In genomic region chr1:159749630-159750029, GRCh38 we compare ENCODE assay signal across 30 cellular contexts. TPM values are rescaled to one million over a fixed set of nuclear protein-coding genes. Genes with fewer than 3 reads are reported as not detected.
"Had no signal": no experiment of that assay in that cellular context is flagged by ENCODE, and none has a peak within 500 bp of the region (broad histone marks: within the 10 kb centered on the region; RNA-seq: fewer than 3 reads in every experiment).

No MANE protein-coding gene starts in this region.

- H3K27ac Mint-ChIP-seq: memory B cell had no signal

- H3K4me1 ChIP-seq: gastrocnemius medialis had no signal

- H3K4me3 ChIP-seq: coronary artery, dorsolateral prefrontal cortex, esophagus squamous epithelium, gastrocnemius medialis, heart right ventricle, left lung, lower lobe of right lung had no signal

- FAIRE-seq: colon, endometrium, islet of Langerhans, keratinocyte had no signal

- H3K4me3 Mint-ChIP-seq: memory B cell had no signal

- H3K36me3 Mint-ChIP-seq: memory B cell had no signal

- H3K9me3 ChIP-seq: esophagus squamous epithelium, gastrocnemius medialis, heart right ventricle, left lung, lower lobe of right lung had no signal

- H3K27ac ChIP-seq: coronary artery, dorsolateral prefrontal cortex, epithelial cell of prostate, esophagus squamous epithelium, gastrocnemius medialis, heart right ventricle, left lung, lower lobe of right lung had no signal

- H3K36me3 ChIP-seq: esophagus squamous epithelium, gastrocnemius medialis, heart right ventricle, left lung, lower lobe of right lung had no signal

- H3K27me3 ChIP-seq: dorsolateral prefrontal cortex, esophagus squamous epithelium, gastrocnemius medialis, heart right ventricle, left lung had no signal

- DNase-seq: dermis blood vessel endothelial cell; dorsolateral prefrontal cortex; effector CD4-positive, alpha-beta T cell; effector memory CD4-positive, alpha-beta T cell; erythroblast; esophagus squamous epithelium; foreskin fibroblast; foreskin melanocyte; gastrocnemius medialis; glutamatergic neuron; head of caudate nucleus; heart right ventricle; hippocampal formation; left cardiac atrium; left lung; left ventricle myocardium superior; lower lobe of right lung; mesendoderm; midbrain had no signal

- ATAC-seq: esophagus mucosa, gastrocnemius medialis, heart right ventricle, left cardiac atrium, left lung, left ventricle myocardium superior, lower lobe of right lung had no signal

- H3K9me3 Mint-ChIP-seq: memory B cell had no signal

- H3K4me1 Mint-ChIP-seq: memory B cell had no signal

RNA-seq across cellular contexts. Expression of gene CRP, which starts 35.2 kb away (rescaled TPM):
- total RNA-seq: dermis blood vessel endothelial cell, esophagus mucosa, esophagus squamous epithelium, glomerular endothelial cell, kidney epithelial cell, left cardiac atrium, left lung, left ventricle myocardium superior, lower lobe of right lung, lung microvascular endothelial cell had no signal
- polyA plus RNA-seq: keratinocyte had no signal

RNA-seq across cellular contexts. Expression of gene FCRL6, which starts 52.5 kb away (rescaled TPM):
- total RNA-seq: dermis blood vessel endothelial cell, esophagus mucosa, gastrocnemius medialis, glomerular endothelial cell, kidney epithelial cell, lung microvascular endothelial cell had no signal
- polyA plus RNA-seq: keratinocyte had no signal
